Comparison of ENCODE assay signal across 21 cellular contexts in genomic region chr7:76179686-76180085, GRCh38.
"Had no signal": no experiment of that assay in that cellular context is flagged by ENCODE, and none has a peak within 500 bp of the region (broad histone marks: within the 10 kb centered on the region; RNA-seq: fewer than 3 reads in every experiment).

No MANE protein-coding gene starts in this region.

- H3K27ac ChIP-seq: SJSA1, SK-N-MC had no signal

- H3K36me3 ChIP-seq: SJSA1 had no signal

- DNase-seq: IMR-90, Karpas-422, KG1, MM.1S, NCI-H1092 treated with DMSO at 0.1 percent for 48 hours, NCI-H1436, NCI-H187, NCI-H2029, NCI-H2081 treated with DMSO at 0.1 percent for 48 hours, NCI-H2171, NCI-H226, NCI-H446, NCI-H510A, NCI-H524 treated with DMSO at 0.1 percent for 48 hours, NCI-H69, NCI-H774, Right ventricle myocardium superior, RPMI8226, SIG-M5 had no signal

- H3K9me3 ChIP-seq: SJSA1 had no signal

- H3K4me3 ChIP-seq: SJSA1, SK-N-MC had no signal

- H3K27me3 ChIP-seq: SJSA1 had no signal
